25 cellular contexts compared by ENCODE assay signal in the genomic region with DNA sequence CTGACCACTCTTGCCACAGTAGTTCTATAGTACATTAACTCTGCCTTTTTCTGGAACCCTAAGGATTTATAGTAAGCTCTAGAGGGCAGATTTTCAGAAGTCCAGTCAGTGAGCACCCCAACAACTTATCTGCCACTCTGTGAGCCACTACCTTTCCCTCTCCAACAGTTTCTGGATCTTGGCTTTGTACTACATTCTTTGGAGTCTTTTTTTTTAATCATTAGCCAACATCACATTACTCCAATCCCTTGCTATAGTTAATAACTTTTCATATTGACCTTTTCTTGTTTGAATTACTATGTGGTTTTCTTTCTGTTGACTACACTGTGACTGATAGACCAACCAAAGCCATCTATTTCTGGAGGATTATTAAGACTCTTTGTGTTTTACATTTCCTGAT.
DNase-seq lines count a peak whose midpoint lies in the region; ATAC-seq, FAIRE-seq and TF ChIP-seq lines count a peak whose summit lies in the region.
"Had no signal": no experiment of that assay in that cellular context is flagged by ENCODE, and none has a peak within 500 bp of the region (broad histone marks: within the 10 kb centered on the region; RNA-seq: fewer than 3 reads in every experiment).

No MANE protein-coding gene starts in this region.

- H3K4me3 Mint-ChIP-seq in neural progenitor cell = no peak overlapping the region
- no peak overlapping the region for H3K4me3 Mint-ChIP-seq in activated CD8-positive, alpha-beta memory T cell treated with anti-CD3 and anti-CD28 coated beads, Interleukin-2, amount 10 ng/mL, durations not matched to agents 7 days and 5 days
- H3K4me3 Mint-ChIP-seq: CD14-positive monocyte; CD4-positive, alpha-beta T cell; CD8-positive, alpha-beta memory T cell; H9 had no signal

- H3K79me2 ChIP-seq in neural progenitor cell (ENCODE audit: low read depth) = no peaks in the 10 kb centered on the region

- in situ Hi-C loops in ACHN (cut with HindIII; ENCODE audit: low pct_ligation_motif_present, low pct_unique_long_range_greater_than_20kb, low sequenced_read_pairs) = no loop called here

- no peaks in the 10 kb centered on the region for H4K20me1 ChIP-seq in neural progenitor cell (ENCODE audit: low read depth)
- H4K20me1 ChIP-seq: BLaER1 treated with 17β-estradiol and CSF1 and Interleukin-3, amounts not matched to agents 10 nM and 100 nM had no signal

- no peaks in the 10 kb centered on the region for H3F3A ChIP-seq in neural progenitor cell (ENCODE audit: low read depth)

- ATAC-seq in activated CD8-positive, alpha-beta memory T cell treated with anti-CD3 and anti-CD28 coated beads, Interleukin-2, amount 10 ng/mL, durations not matched to agents 7 days and 5 days = no peak
- ATAC-seq in lower lobe of right lung (no peak), HG02852 (IDR thresholded peaks at IDR 0.05; ENCODE audit: unreplicated experiment) (no peak)
- ATAC-seq: GM12878, HCT116 had no signal

- H3K4me3 ChIP-seq in neural progenitor cell (no peak overlapping the region), lower lobe of right lung (no peak overlapping the region)
- H3K4me3 ChIP-seq: BLaER1 treated with 17β-estradiol and CSF1 and Interleukin-3, amounts not matched to agents 10 nM and 100 nM; GM12878 had no signal

- intact Hi-C loops in lower lobe of right lung (cut with DNase I) = no loop called here

- TF ChIP-seq CTCF in neural progenitor cell (IDR thresholded peaks at IDR 0.05) (no peak), lower lobe of right lung (IDR thresholded peaks at IDR 0.05) (no peak)

- CTCF ChIA-PET in activated CD8-positive, alpha-beta memory T cell treated with anti-CD3 and anti-CD28 coated beads, Interleukin-2, amount 10 ng/mL, durations not matched to agents 7 days and 5 days (lab: Charles Lee) = no interaction called here

- no peak overlapping the region for H3K9ac ChIP-seq in neural progenitor cell
- H3K9ac ChIP-seq: BLaER1 treated with 17β-estradiol and CSF1 and Interleukin-3, amounts not matched to agents 10 nM and 100 nM had no signal

- H3K4me1 Mint-ChIP-seq in neural progenitor cell = no peaks in the 10 kb centered on the region
- no peaks in the 10 kb centered on the region for H3K4me1 Mint-ChIP-seq in activated CD8-positive, alpha-beta memory T cell treated with anti-CD3 and anti-CD28 coated beads, Interleukin-2, amount 10 ng/mL, durations not matched to agents 7 days and 5 days
- H3K4me1 Mint-ChIP-seq: CD14-positive monocyte; CD8-positive, alpha-beta memory T cell had no signal

- no peaks in the 10 kb centered on the region for H3K27me3 ChIP-seq in neural progenitor cell
- no peaks in the 10 kb centered on the region for H3K27me3 ChIP-seq in lower lobe of right lung (ENCODE audit: low read depth)
- H3K27me3 ChIP-seq: BE2C; BLaER1 treated with 17β-estradiol and CSF1 and Interleukin-3, amounts not matched to agents 10 nM and 100 nM had no signal

- H3K27ac ChIP-seq in neural progenitor cell (no peak overlapping the region), lower lobe of right lung (no peak overlapping the region)
- H3K27ac ChIP-seq: 22Rv1; BLaER1 treated with 17β-estradiol and CSF1 and Interleukin-3, amounts not matched to agents 10 nM and 100 nM had no signal

- H3K9me3 Mint-ChIP-seq in neural progenitor cell = no peaks in the 10 kb centered on the region
- H3K9me3 Mint-ChIP-seq in activated CD8-positive, alpha-beta memory T cell treated with anti-CD3 and anti-CD28 coated beads, Interleukin-2, amount 10 ng/mL, durations not matched to agents 7 days and 5 days (ENCODE audit: low read depth) = peaks cover 7% of the 10 kb centered on the region
- H3K9me3 Mint-ChIP-seq: H9 had no signal

- H3K27ac Mint-ChIP-seq in neural progenitor cell = no peak overlapping the region
- H3K27ac Mint-ChIP-seq in activated CD8-positive, alpha-beta memory T cell treated with anti-CD3 and anti-CD28 coated beads, Interleukin-2, amount 10 ng/mL, durations not matched to agents 7 days and 5 days = no peak overlapping the region
- H3K27ac Mint-ChIP-seq: CD14-positive monocyte; CD4-positive, alpha-beta T cell; CD8-positive, alpha-beta memory T cell had no signal

- DNase-seq in ACHN (peak; percentile 28), RCC 7860 (ENCODE audit: low spot score) (no peak), glomerular visceral epithelial cell (ENCODE audit: extremely low spot score) (peak; percentile 20), neural progenitor cell (ENCODE audit: low spot score) (no peak), lower lobe of right lung (no peak)
- no peak for DNase-seq in activated CD8-positive, alpha-beta memory T cell treated with anti-CD3 and anti-CD28 coated beads, Interleukin-2, amount 10 ng/mL, durations not matched to agents 7 days and 5 days
- DNase-seq in stimulated activated CD4-positive, alpha-beta T cell treated with anti-CD3 and anti-CD28 coated beads, Interleukin-15, amount 100 ng/mL, for 24 hours = no peak
- DNase-seq: AML-193; BE2C; CD4-positive, alpha-beta T cell; CD8-positive, alpha-beta memory T cell; DMS 273 treated with DMSO at 0.1 percent for 48 hours; DMS79; EL; GDM1; H9 had no signal

- H3K27me3 Mint-ChIP-seq in neural progenitor cell (ENCODE audit: insufficient read depth, low read depth) = no peaks in the 10 kb centered on the region
- no peaks in the 10 kb centered on the region for H3K27me3 Mint-ChIP-seq in activated CD8-positive, alpha-beta memory T cell treated with anti-CD3 and anti-CD28 coated beads, Interleukin-2, amount 10 ng/mL, durations not matched to agents 7 days and 5 days
- H3K27me3 Mint-ChIP-seq: CD4-positive, alpha-beta T cell; CD8-positive, alpha-beta memory T cell had no signal

- peak overlapping the region; percentile 59 for H2AFZ ChIP-seq in neural progenitor cell (replicated peaks)

- no peak overlapping the region for H3K4me2 ChIP-seq in neural progenitor cell
- H3K4me2 ChIP-seq: BLaER1 treated with 17β-estradiol and CSF1 and Interleukin-3, amounts not matched to agents 10 nM and 100 nM had no signal

- H3K36me3 ChIP-seq in neural progenitor cell = no peaks in the 10 kb centered on the region
- no peaks in the 10 kb centered on the region for H3K36me3 ChIP-seq in lower lobe of right lung
- H3K36me3 ChIP-seq: BE2C; BLaER1 treated with 17β-estradiol and CSF1 and Interleukin-3, amounts not matched to agents 10 nM and 100 nM had no signal

- FAIRE-seq in RCC 7860 (lab: Jason Lieb, UNC) = peak; percentile 42
- FAIRE-seq: A204.1, D721Med, GM12878, GM19239 had no signal

- H3K4me1 ChIP-seq in neural progenitor cell (no peaks in the 10 kb centered on the region), lower lobe of right lung (no peaks in the 10 kb centered on the region)
- H3K4me1 ChIP-seq: BE2C; BLaER1 treated with 17β-estradiol and CSF1 and Interleukin-3, amounts not matched to agents 10 nM and 100 nM had no signal

- H3K9me3 ChIP-seq in neural progenitor cell (ENCODE audit: low read depth) (no peaks in the 10 kb centered on the region), lower lobe of right lung (no peaks in the 10 kb centered on the region)
- H3K9me3 ChIP-seq: BE2C; BLaER1 treated with 17β-estradiol and CSF1 and Interleukin-3, amounts not matched to agents 10 nM and 100 nM had no signal

- no peaks in the 10 kb centered on the region for H3K36me3 Mint-ChIP-seq in neural progenitor cell
- no peaks in the 10 kb centered on the region for H3K36me3 Mint-ChIP-seq in activated CD8-positive, alpha-beta memory T cell treated with anti-CD3 and anti-CD28 coated beads, Interleukin-2, amount 10 ng/mL, durations not matched to agents 7 days and 5 days
- H3K36me3 Mint-ChIP-seq: CD14-positive monocyte had no signal

Comparison
In these comparisons a context has a peak if more than half of its experiments do, and no peak if none do; other contexts are left out.
1. DNase-seq: peak in ACHN (single experiment) and glomerular visceral epithelial cell (single experiment); none in RCC 7860 (single experiment), neural progenitor cell (single experiment), activated CD8-positive, alpha-beta memory T cell treated with anti-CD3 and anti-CD28 coated beads, Interleukin-2, amount 10 ng/mL, durations not matched to agents 7 days and 5 days (single experiment), lower lobe of right lung (single experiment) and stimulated activated CD4-positive, alpha-beta T cell treated with anti-CD3 and anti-CD28 coated beads, Interleukin-15, amount 100 ng/mL, for 24 hours (single experiment).